In genomic region chr4:108772402-108772801, GRCh38 we compare ENCODE assay signal across 21 cellular contexts. TPM values are rescaled to one million over a fixed set of nuclear protein-coding genes. Genes with fewer than 3 reads are reported as not detected.
"Had no signal": no experiment of that assay in that cellular context is flagged by ENCODE, and none has a peak within 500 bp of the region (broad histone marks: within the 10 kb centered on the region; RNA-seq: fewer than 3 reads in every experiment).

No MANE protein-coding gene starts in this region.

- H3K27me3 ChIP-seq: pancreas, sigmoid colon had no signal

- H3K4me1 ChIP-seq: prostate gland, sigmoid colon had no signal

- H3K9me3 ChIP-seq: pancreas, prostate gland, sigmoid colon, thoracic aorta had no signal

- DNase-seq: effector memory CD4-positive, alpha-beta T cell; kidney; mesenchymal stem cell; midbrain; occipital lobe; pancreas; sigmoid colon; stimulated activated CD4-positive, alpha-beta T cell treated with anti-CD3 and anti-CD28 coated beads, Interleukin-2, amount 100 ng/mL, for 24 hours; stimulated activated CD4-positive, alpha-beta T cell treated with anti-CD3 and anti-CD28 coated beads, Interleukin-4, amount 100 ng/mL, for 4 hours; stimulated activated naive B cell treated with anti-CD40 and anti-IgM and Interleukin-4, amounts not matched to agents 10 μg/mL and 1 μg/mL and 100 μg/mL, for 72 hours; stimulated activated naive CD8-positive, alpha-beta T cell treated with anti-CD3 and anti-CD28 coated beads, Interleukin-15, amount 100 ng/mL, for 72 hours; trophoblast cell had no signal

- H3K27ac ChIP-seq: pancreas, prostate gland, sigmoid colon, skin epidermis, thoracic aorta had no signal

- H3K36me3 ChIP-seq: pancreas, prostate gland, sigmoid colon, thoracic aorta had no signal

- H3K4me3 ChIP-seq: lung, pancreas, prostate gland, sigmoid colon, skin epidermis, thoracic aorta had no signal

- ATAC-seq: esophagus mucosa; natural killer cell treated with Interleukin-12 subunit alpha and Interleukin-12 subunit beta and Interleukin-15 and Interleukin-18, amount 100 ng/mL, for 72 hours; pancreas; stimulated activated naive B cell treated with anti-CD40 and anti-IgM and Interleukin-4, amounts not matched to agents 10 μg/mL and 1 μg/mL and 100 μg/mL, for 72 hours; stimulated activated naive CD8-positive, alpha-beta T cell treated with anti-CD3 and anti-CD28 coated beads, Interleukin-15, amount 100 ng/mL, for 72 hours had no signal

RNA-seq across cellular contexts. Expression of gene ETNPPL, which starts 9.5 kb away (rescaled TPM):
- total RNA-seq: esophagus mucosa; fibroblast of lung; glomerular endothelial cell; kidney; lung; natural killer cell treated with Interleukin-12 subunit alpha and Interleukin-12 subunit beta and Interleukin-15 and Interleukin-18, amount 100 ng/mL, for 72 hours; renal cortical epithelial cell; thoracic aorta had no signal
- polyA plus RNA-seq: fibroblast of lung, pancreas, sigmoid colon had no signal
